ENCODE assay signal across 11 cellular contexts in the genomic region with DNA sequence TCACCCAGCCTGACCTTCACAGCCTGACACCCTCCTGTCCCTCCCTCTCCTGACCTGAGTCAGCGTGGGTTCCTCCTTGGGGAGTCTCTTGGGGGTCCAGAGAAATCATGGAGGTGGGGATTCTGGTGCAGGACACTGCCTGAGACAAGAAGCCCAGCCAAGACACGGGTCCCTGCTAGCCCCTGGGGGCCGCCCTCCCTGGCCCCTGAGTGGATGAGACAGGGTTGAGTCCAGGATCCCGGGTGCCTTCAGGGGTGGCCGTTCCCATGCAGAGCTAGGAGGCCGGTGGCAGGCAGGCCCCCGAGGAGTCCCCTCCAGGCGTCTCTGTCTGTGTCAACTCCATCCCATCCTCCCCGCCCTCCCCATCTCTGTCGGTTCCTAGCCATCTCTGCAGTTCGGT. TPM values are rescaled to one million over a fixed set of nuclear protein-coding genes. Genes with fewer than 3 reads are reported as not detected.
DNase-seq lines count a peak whose midpoint lies in the region; ATAC-seq, FAIRE-seq and TF ChIP-seq lines count a peak whose summit lies in the region.
"Had no signal": no experiment of that assay in that cellular context is flagged by ENCODE, and none has a peak within 500 bp of the region (broad histone marks: within the 10 kb centered on the region; RNA-seq: fewer than 3 reads in every experiment).

No MANE protein-coding gene starts in this region.

- no peaks in the 10 kb centered on the region for H3K9me3 Mint-ChIP-seq in activated T-helper 2 cell treated with anti-CD3 and anti-CD28 coated beads, Interferon-gamma antibody, Interleukin-2, Interleukin-4, amounts not matched to agents 10 μg/mL and 5 μg/mL and 100 μg/mL, durations not matched to agents 14 hours and 24 hours and 36 hours

- H3K9me3 ChIP-seq in heart left ventricle (no peaks in the 10 kb centered on the region), HepG2 (ENCODE audit: low read length) (no peaks in the 10 kb centered on the region), suprapubic skin (no peaks in the 10 kb centered on the region)
- H3K9me3 ChIP-seq: mucosa of descending colon had no signal

- H3K79me2 ChIP-seq in HepG2 (ENCODE audit: insufficient read depth, low read length) = peaks cover 29% of the 10 kb centered on the region

- intact Hi-C loops in heart left ventricle (cut with DNase I) = loop anchor here in 2 of 10 donors (2.0 to 10.0 kb wide), 3 partner anchors 14 to 250 kb away; no protein-coding TSS in a partner anchor
- intact Hi-C loops in Right ventricle myocardium superior (cut with DNase I) = no loop called here
- intact Hi-C loops in activated T-helper 2 cell treated with anti-CD3 and anti-CD28 coated beads, Interferon-gamma antibody, Interleukin-2, Interleukin-4, amounts not matched to agents 10 μg/mL and 5 μg/mL and 100 μg/mL, durations not matched to agents 14 hours and 24 hours and 36 hours (cut with micrococcal nuclease) = no loop called here
- intact Hi-C loops in HepG2 (cut with micrococcal nuclease; ENCODE audit: unreplicated experiment) = no loop called here

- TF ChIP-seq POLR2A in heart left ventricle (IDR thresholded peaks at IDR 0.05) = no peak
- no peak for TF ChIP-seq POLR2A in HepG2 (IDR thresholded peaks at IDR 0.05; ENCODE audit: insufficient read depth in 1 of 2, low read depth in 2 of 2, low read length in 2 of 2)
- TF ChIP-seq POLR2A in suprapubic skin (IDR thresholded peaks at IDR 0.05) = no peak

- WGBS in heart left ventricle, 4 donors = 70 to 76% (median 74%) methylated on average over 9 to 11 of the region's 11 CpGs
- WGBS in HepG2 (ENCODE audit: low lambda C conversion rate) = 88% methylated on average over 9 of the region's 11 CpGs
- 59% methylated on average over 11 of the region's 11 CpGs for WGBS in suprapubic skin

- peaks cover 22% of the 10 kb centered on the region for H3K4me1 Mint-ChIP-seq in activated T-helper 2 cell treated with anti-CD3 and anti-CD28 coated beads, Interferon-gamma antibody, Interleukin-2, Interleukin-4, amounts not matched to agents 10 μg/mL and 5 μg/mL and 100 μg/mL, durations not matched to agents 14 hours and 24 hours and 36 hours (ENCODE audit: low read depth)

- no peak for TF ChIP-seq RAD21 in HepG2 (CRISPR knock-in tag; IDR thresholded peaks at IDR 0.05)

- in situ Hi-C loops in HepG2 (cut with HindIII; ENCODE audit: extremely low pct_ligation_motif_present, low pct_unique_long_range_greater_than_20kb) = no loop called here

- no peak for ATAC-seq in heart left ventricle
- ATAC-seq in Right ventricle myocardium superior (ENCODE audit: poor library complexity) = no peak
- no peak for ATAC-seq in HepG2
- no peak for ATAC-seq in HG03460 (IDR thresholded peaks at IDR 0.05; ENCODE audit: unreplicated experiment)
- ATAC-seq in GM19351 (IDR thresholded peaks at IDR 0.05; ENCODE audit: unreplicated experiment) = no peak
- ATAC-seq: mucosa of descending colon had no signal

- H3K4me3 Mint-ChIP-seq in activated T-helper 2 cell treated with anti-CD3 and anti-CD28 coated beads, Interferon-gamma antibody, Interleukin-2, Interleukin-4, amounts not matched to agents 10 μg/mL and 5 μg/mL and 100 μg/mL, durations not matched to agents 14 hours and 24 hours and 36 hours (ENCODE audit: low read depth) = peak overlapping the region; percentile 87

- CTCF ChIA-PET in HepG2 (lab: Yijun Ruan, JAX; ENCODE audit: low intra/inter-chr PET ratio, low total read pairs) = no interaction called here

- peak overlapping the region; percentile 81 for H3K9ac ChIP-seq in HepG2 (ENCODE audit: insufficient read depth, low read depth, low read length)

- FAIRE-seq in HepG2 (lab: Jason Lieb, UNC) = no peak

- peaks cover 15% of the 10 kb centered on the region for H3K36me3 Mint-ChIP-seq in activated T-helper 2 cell treated with anti-CD3 and anti-CD28 coated beads, Interferon-gamma antibody, Interleukin-2, Interleukin-4, amounts not matched to agents 10 μg/mL and 5 μg/mL and 100 μg/mL, durations not matched to agents 14 hours and 24 hours and 36 hours (ENCODE audit: low read depth)

- H2AFZ ChIP-seq in HepG2 (ENCODE audit: low read length) = no peak overlapping the region

- no peaks in the 10 kb centered on the region for H3K27me3 Mint-ChIP-seq in activated T-helper 2 cell treated with anti-CD3 and anti-CD28 coated beads, Interferon-gamma antibody, Interleukin-2, Interleukin-4, amounts not matched to agents 10 μg/mL and 5 μg/mL and 100 μg/mL, durations not matched to agents 14 hours and 24 hours and 36 hours (ENCODE audit: low read depth)

- H3K4me1 ChIP-seq in heart left ventricle (peaks cover 0 to 61% (median 36%) of the 10 kb centered on the region in 12 donors), HepG2 (ENCODE audit: insufficient read depth, low read length) (peaks cover 43% of the 10 kb centered on the region), suprapubic skin (peaks cover 73% of the 10 kb centered on the region)

- BruUV-seq in HepG2 (replicated peaks; lab: Mats Ljungman, UMichigan) = no TSS peak

- peaks cover 13% of the 10 kb centered on the region; the same call in 1 of the 2 replicates for H4K20me1 ChIP-seq in HepG2 (ENCODE audit: insufficient read depth, low read length)

- peak overlapping the region; percentile 99 for H3K4me2 ChIP-seq in HepG2 (ENCODE audit: low read depth, low read length)

- peak in 1 of 5 donors; percentile 28 for DNase-seq in heart left ventricle
- DNase-seq in Right ventricle myocardium superior = no peak
- no peak for DNase-seq in activated T-helper 2 cell treated with anti-CD3 and anti-CD28 coated beads, Interferon-gamma antibody, Interleukin-2, Interleukin-4, amounts not matched to agents 10 μg/mL and 5 μg/mL and 100 μg/mL, durations not matched to agents 14 hours and 24 hours and 36 hours (ENCODE audit: low spot score)
- DNase-seq in HepG2 (ENCODE audit: low spot score) = no peak
- DNase-seq in suprapubic skin (ENCODE audit: low spot score in 2 of 2) = peak in 1 of 2 donors; percentile 65
- no peak for DNase-seq in NCI-H2196 treated with DMSO at 0.1 percent for 48 hours (lab: John Stamatoyannopoulos, UW; ENCODE audit: unreplicated experiment)
- DNase-seq: DMS 273 treated with DMSO at 0.1 percent for 48 hours; effector CD4-positive, alpha-beta T cell had no signal

- peak overlapping the region; percentile 91 for H3K27ac Mint-ChIP-seq in activated T-helper 2 cell treated with anti-CD3 and anti-CD28 coated beads, Interferon-gamma antibody, Interleukin-2, Interleukin-4, amounts not matched to agents 10 μg/mL and 5 μg/mL and 100 μg/mL, durations not matched to agents 14 hours and 24 hours and 36 hours

- H3K27me3 ChIP-seq in heart left ventricle (no peaks in the 10 kb centered on the region), HepG2 (ENCODE audit: control insufficient read depth in 1 of 2, insufficient read depth in 2 of 2, low read length in 2 of 2) (no peaks in the 10 kb centered on the region; a peak in 1 of 5 replicates), suprapubic skin (no peaks in the 10 kb centered on the region)

- no peak overlapping the region for H3K27ac ChIP-seq in heart left ventricle
- H3K27ac ChIP-seq in HepG2 (ENCODE audit: extremely low read length, insufficient read depth, low read length) = peak overlapping the region; percentile 71
- no peak overlapping the region for H3K27ac ChIP-seq in suprapubic skin

- POLR2A ChIA-PET in HepG2 (lab: Yijun Ruan, JAX) = no interaction called here

- peaks cover 1 to 26% (median 6%) of the 10 kb centered on the region in 9 donors for H3K36me3 ChIP-seq in heart left ventricle
- H3K36me3 ChIP-seq in HepG2 (replicated peaks in 1 of 2; ENCODE audit: control insufficient read depth in 1 of 2, insufficient read depth in 2 of 2, low read length in 2 of 2) = peaks cover under 1 to 21% of the 10 kb centered on the region in 2 experiments; a peak in 3 of 5 replicates
- peaks cover 20% of the 10 kb centered on the region for H3K36me3 ChIP-seq in suprapubic skin

- TF ChIP-seq EP300 in HepG2 (IDR thresholded peaks at IDR 0.05; ENCODE audit: low read depth in 2 of 2, low read length in 2 of 2) (no peak), HepG2 (CRISPR knock-in tag; IDR thresholded peaks at IDR 0.05; ENCODE audit: borderline replicate concordance) (no peak), suprapubic skin (IDR thresholded peaks at IDR 0.05) (no peak)

- no peak for TF ChIP-seq CTCF in heart left ventricle (IDR thresholded peaks at IDR 0.05)
- no peak for TF ChIP-seq CTCF in HepG2 (CRISPR knock-in tag; IDR thresholded peaks at IDR 0.05)
- no peak for TF ChIP-seq CTCF in suprapubic skin (IDR thresholded peaks at IDR 0.05)

- H3K4me3 ChIP-seq in heart left ventricle (peak overlapping the region in 8 of 12 donors; percentile 80 to 97 (median 92)), HepG2 (replicated peaks in 1 of 3; ENCODE audit: insufficient read depth in 1 of 3, low read depth in 2 of 3, low read length in 3 of 3) (peak overlapping the region; percentile 90 to 100 (median 95); a peak in 5 of 6 replicates), suprapubic skin (peak overlapping the region; percentile 86)
- H3K4me3 ChIP-seq: mucosa of descending colon had no signal

RNA-seq across cellular contexts. Expression of a gene that starts 1.6 kb away (rescaled TPM):
- total RNA-seq in heart left ventricle (10 to 100 TPM; 11.6 to 26.6 (median 23.5) TPM), Right ventricle myocardium superior (27.5 TPM), HepG2 (2016; rRNA removed; fragmentation: Illumina TruSeq; extraction: Trizol) (8.7 and 10.8 TPM in 2 replicates), suprapubic skin (10 to 100 TPM; 25.1 to 52.4 (median 29.3) TPM)
- polyA plus RNA-seq in heart left ventricle (10 to 100 TPM; 22.2 to 35.5 TPM), HepG2 (2011; rRNA removed) (9.0 and 14.8 TPM in 2 replicates)
- total RNA-seq in activated T-helper 2 cell treated with anti-CD3 and anti-CD28 coated beads, Interferon-gamma antibody, Interleukin-2, Interleukin-4, amounts not matched to agents 10 μg/mL and 5 μg/mL and 100 μg/mL, durations not matched to agents 14 hours and 24 hours and 36 hours = 43.0 and 44.6 TPM in 2 replicates
- 3.9 and 4.1 TPM in 2 replicates for total RNA-seq in HepG2 (2016; cell fraction: cytosol; rRNA removed; fragmentation: Illumina TruSeq; extraction: Trizol; ENCODE audit: low read depth)
- 7.6 and 11.7 TPM in 2 replicates for total RNA-seq in HepG2 (2016; cell fraction: insoluble cytoplasmic fraction; rRNA removed; fragmentation: Illumina TruSeq; extraction: Trizol)
- total RNA-seq in HepG2 (2016; cell fraction: membrane; rRNA removed; fragmentation: Illumina TruSeq; extraction: Trizol) = 11.5 and 13.1 TPM in 2 replicates
- total RNA-seq in HepG2 (2016; cell fraction: nucleus; rRNA removed; fragmentation: Illumina TruSeq; extraction: Trizol) = 8.3 and 8.5 TPM in 2 replicates
- polyA plus RNA-seq in HepG2 (2011; cell fraction: cytosol; rRNA removed) = 8.8 and 11.2 TPM in 2 replicates
- 42.0 and 50.6 TPM in 2 replicates for polyA plus RNA-seq in HepG2 (2011; cell fraction: nucleus; rRNA removed)
- polyA plus RNA-seq in HepG2 (2012) = 17.3 and 19.9 TPM in 2 replicates
- 3.9 and 4.4 TPM in 2 replicates for polyA plus RNA-seq in HepG2 (2016; cell fraction: cytosol; fragmentation: Illumina TruSeq; extraction: Trizol; ENCODE audit: low read depth)
- polyA plus RNA-seq in HepG2 (2016; cell fraction: insoluble cytoplasmic fraction; fragmentation: Illumina TruSeq; extraction: Trizol; ENCODE audit: low read depth) = 10.5 and 15.1 TPM in 2 replicates
- 8.5 and 10.6 TPM in 2 replicates for polyA plus RNA-seq in HepG2 (2016; cell fraction: membrane; fragmentation: Illumina TruSeq; extraction: Trizol; ENCODE audit: low read depth)
- polyA plus RNA-seq in HepG2 (2016; cell fraction: nucleus; fragmentation: Illumina TruSeq; extraction: Trizol; ENCODE audit: insufficient read depth, low read depth) = 25.7 and 31.5 TPM in 2 replicates
- polyA minus RNA-seq in HepG2 (2011; rRNA and poly(A)+ RNA removed; ENCODE audit: low replicate concordance) = 17.6 and 23.5 TPM in 2 replicates
- polyA minus RNA-seq in HepG2 (2011; cell fraction: cytosol; rRNA and poly(A)+ RNA removed) = 10.0 and 13.0 TPM in 2 replicates
- polyA minus RNA-seq in HepG2 (2011; cell fraction: nucleus; rRNA and poly(A)+ RNA removed) = 11.2 and 11.7 TPM in 2 replicates

RNA-seq across cellular contexts. Expression of a gene that starts 9.3 kb away (rescaled TPM):
- total RNA-seq in heart left ventricle (10 to 100 TPM in 2 of 9 donors, 1 to 10 TPM in 7; 3.6 to 41.2 (median 8.0) TPM), Right ventricle myocardium superior (10.9 TPM), HepG2 (2016; rRNA removed; fragmentation: Illumina TruSeq; extraction: Trizol) (0.83 and 1.0 TPM in 2 replicates), suprapubic skin (not detected)
- polyA plus RNA-seq in heart left ventricle (1 to 10 TPM in 1 of 2 donors, under 1 TPM in 1; 0.76 to 3.5 TPM), HepG2 (2011; rRNA removed) (0.14 and 0.20 TPM in 2 replicates)
- total RNA-seq in activated T-helper 2 cell treated with anti-CD3 and anti-CD28 coated beads, Interferon-gamma antibody, Interleukin-2, Interleukin-4, amounts not matched to agents 10 μg/mL and 5 μg/mL and 100 μg/mL, durations not matched to agents 14 hours and 24 hours and 36 hours = 6.3 TPM in 2 replicates
- total RNA-seq in HepG2 (2016; cell fraction: cytosol; rRNA removed; fragmentation: Illumina TruSeq; extraction: Trizol; ENCODE audit: low read depth) = 3.2 and 3.7 TPM in 2 replicates
- 0.56 and 1.1 TPM in 2 replicates for total RNA-seq in HepG2 (2016; cell fraction: insoluble cytoplasmic fraction; rRNA removed; fragmentation: Illumina TruSeq; extraction: Trizol)
- 1.6 and 2.1 TPM in 2 replicates for total RNA-seq in HepG2 (2016; cell fraction: membrane; rRNA removed; fragmentation: Illumina TruSeq; extraction: Trizol)
- 0.81 TPM in 1 of 2 replicates, not detected in the other for total RNA-seq in HepG2 (2016; cell fraction: nucleus; rRNA removed; fragmentation: Illumina TruSeq; extraction: Trizol)
- polyA plus RNA-seq in HepG2 (2011; cell fraction: cytosol; rRNA removed) = 0.25 and 0.55 TPM in 2 replicates
- polyA plus RNA-seq in HepG2 (2011; cell fraction: nucleus; rRNA removed) = 1.0 and 1.6 TPM in 2 replicates
- 0.25 and 0.69 TPM in 2 replicates for polyA plus RNA-seq in HepG2 (2012)
- polyA plus RNA-seq in HepG2 (2016; cell fraction: cytosol; fragmentation: Illumina TruSeq; extraction: Trizol; ENCODE audit: low read depth) = 7.2 and 8.1 TPM in 2 replicates
- polyA plus RNA-seq in HepG2 (2016; cell fraction: insoluble cytoplasmic fraction; fragmentation: Illumina TruSeq; extraction: Trizol; ENCODE audit: low read depth) = 0.49 and 1.4 TPM in 2 replicates
- polyA plus RNA-seq in HepG2 (2016; cell fraction: membrane; fragmentation: Illumina TruSeq; extraction: Trizol; ENCODE audit: low read depth) = 4.1 and 4.2 TPM in 2 replicates
- polyA plus RNA-seq in HepG2 (2016; cell fraction: nucleus; fragmentation: Illumina TruSeq; extraction: Trizol; ENCODE audit: insufficient read depth, low read depth) = 0.90 and 1.3 TPM in 2 replicates
- 0.30 and 1.5 TPM in 2 replicates for polyA minus RNA-seq in HepG2 (2011; rRNA and poly(A)+ RNA removed; ENCODE audit: low replicate concordance)
- not detected in 2 replicates for polyA minus RNA-seq in HepG2 (2011; cell fraction: cytosol; rRNA and poly(A)+ RNA removed)
- not detected in 2 replicates for polyA minus RNA-seq in HepG2 (2011; cell fraction: nucleus; rRNA and poly(A)+ RNA removed)

RNA-seq across cellular contexts. Expression of a gene that starts 14.8 kb away (rescaled TPM):
- 10 to 100 TPM in 4 of 9 donors, 1 to 10 TPM in 5; 6.8 to 16.7 (median 9.3) TPM for total RNA-seq in heart left ventricle
- polyA plus RNA-seq in heart left ventricle = 10 to 100 TPM; 10.4 to 28.9 TPM
- 9.4 TPM for total RNA-seq in Right ventricle myocardium superior
- 18.4 and 19.5 TPM in 2 replicates for total RNA-seq in activated T-helper 2 cell treated with anti-CD3 and anti-CD28 coated beads, Interferon-gamma antibody, Interleukin-2, Interleukin-4, amounts not matched to agents 10 μg/mL and 5 μg/mL and 100 μg/mL, durations not matched to agents 14 hours and 24 hours and 36 hours
- 9.5 and 10.2 TPM in 2 replicates for total RNA-seq in HepG2 (2016; rRNA removed; fragmentation: Illumina TruSeq; extraction: Trizol)
- 3.3 and 4.0 TPM in 2 replicates for total RNA-seq in HepG2 (2016; cell fraction: cytosol; rRNA removed; fragmentation: Illumina TruSeq; extraction: Trizol; ENCODE audit: low read depth)
- total RNA-seq in HepG2 (2016; cell fraction: insoluble cytoplasmic fraction; rRNA removed; fragmentation: Illumina TruSeq; extraction: Trizol) = 8.2 and 10.9 TPM in 2 replicates
- total RNA-seq in HepG2 (2016; cell fraction: membrane; rRNA removed; fragmentation: Illumina TruSeq; extraction: Trizol) = 6.9 and 7.4 TPM in 2 replicates
- total RNA-seq in HepG2 (2016; cell fraction: nucleus; rRNA removed; fragmentation: Illumina TruSeq; extraction: Trizol) = 3.7 and 5.2 TPM in 2 replicates
- 12.7 and 14.9 TPM in 2 replicates for polyA plus RNA-seq in HepG2 (2011; rRNA removed)
- polyA plus RNA-seq in HepG2 (2011; cell fraction: cytosol; rRNA removed) = 8.4 and 15.7 TPM in 2 replicates
- 12.8 and 13.8 TPM in 2 replicates for polyA plus RNA-seq in HepG2 (2011; cell fraction: nucleus; rRNA removed)
- polyA plus RNA-seq in HepG2 (2012) = 11.7 and 16.4 TPM in 2 replicates
- 3.7 and 4.1 TPM in 2 replicates for polyA plus RNA-seq in HepG2 (2016; cell fraction: cytosol; fragmentation: Illumina TruSeq; extraction: Trizol; ENCODE audit: low read depth)
- 11.2 and 15.9 TPM in 2 replicates for polyA plus RNA-seq in HepG2 (2016; cell fraction: insoluble cytoplasmic fraction; fragmentation: Illumina TruSeq; extraction: Trizol; ENCODE audit: low read depth)
- polyA plus RNA-seq in HepG2 (2016; cell fraction: membrane; fragmentation: Illumina TruSeq; extraction: Trizol; ENCODE audit: low read depth) = 6.9 and 8.4 TPM in 2 replicates
- 13.1 and 13.7 TPM in 2 replicates for polyA plus RNA-seq in HepG2 (2016; cell fraction: nucleus; fragmentation: Illumina TruSeq; extraction: Trizol; ENCODE audit: insufficient read depth, low read depth)
- polyA minus RNA-seq in HepG2 (2011; rRNA and poly(A)+ RNA removed; ENCODE audit: low replicate concordance) = 8.5 and 12.6 TPM in 2 replicates
- polyA minus RNA-seq in HepG2 (2011; cell fraction: cytosol; rRNA and poly(A)+ RNA removed) = 7.2 and 7.8 TPM in 2 replicates
- 1.7 and 4.4 TPM in 2 replicates for polyA minus RNA-seq in HepG2 (2011; cell fraction: nucleus; rRNA and poly(A)+ RNA removed)
- 10 to 100 TPM; 11.1 to 22.3 (median 19.6) TPM for total RNA-seq in suprapubic skin

RNA-seq across cellular contexts. Expression of a gene that starts 17.0 kb away (rescaled TPM):
- total RNA-seq in heart left ventricle (1 to 10 TPM in 4 of 9 donors, under 1 TPM in 5; 0.17 to 2.2 (median 1.00) TPM), Right ventricle myocardium superior (1.6 TPM), HepG2 (2016; rRNA removed; fragmentation: Illumina TruSeq; extraction: Trizol) (4.0 and 8.0 TPM in 2 replicates), suprapubic skin (10 to 100 TPM; 15.2 to 41.6 (median 30.9) TPM)
- polyA plus RNA-seq in heart left ventricle (1 to 10 TPM in 1 of 2 donors, under 1 TPM in 1; 0.27 to 2.6 TPM), HepG2 (2011; rRNA removed) (10.3 and 14.6 TPM in 2 replicates)
- not detected in 2 replicates for total RNA-seq in activated T-helper 2 cell treated with anti-CD3 and anti-CD28 coated beads, Interferon-gamma antibody, Interleukin-2, Interleukin-4, amounts not matched to agents 10 μg/mL and 5 μg/mL and 100 μg/mL, durations not matched to agents 14 hours and 24 hours and 36 hours
- 0.97 and 1.0 TPM in 2 replicates for total RNA-seq in HepG2 (2016; cell fraction: cytosol; rRNA removed; fragmentation: Illumina TruSeq; extraction: Trizol; ENCODE audit: low read depth)
- total RNA-seq in HepG2 (2016; cell fraction: insoluble cytoplasmic fraction; rRNA removed; fragmentation: Illumina TruSeq; extraction: Trizol) = 4.0 and 9.1 TPM in 2 replicates
- 2.2 and 3.4 TPM in 2 replicates for total RNA-seq in HepG2 (2016; cell fraction: membrane; rRNA removed; fragmentation: Illumina TruSeq; extraction: Trizol)
- 7.5 and 8.2 TPM in 2 replicates for total RNA-seq in HepG2 (2016; cell fraction: nucleus; rRNA removed; fragmentation: Illumina TruSeq; extraction: Trizol)
- polyA plus RNA-seq in HepG2 (2011; cell fraction: cytosol; rRNA removed) = 6.6 and 7.8 TPM in 2 replicates
- 7.6 and 8.4 TPM in 2 replicates for polyA plus RNA-seq in HepG2 (2011; cell fraction: nucleus; rRNA removed)
- polyA plus RNA-seq in HepG2 (2012) = 10.1 and 12.0 TPM in 2 replicates
- 0.41 and 0.42 TPM in 2 replicates for polyA plus RNA-seq in HepG2 (2016; cell fraction: cytosol; fragmentation: Illumina TruSeq; extraction: Trizol; ENCODE audit: low read depth)
- 2.8 and 3.6 TPM in 2 replicates for polyA plus RNA-seq in HepG2 (2016; cell fraction: insoluble cytoplasmic fraction; fragmentation: Illumina TruSeq; extraction: Trizol; ENCODE audit: low read depth)
- polyA plus RNA-seq in HepG2 (2016; cell fraction: membrane; fragmentation: Illumina TruSeq; extraction: Trizol; ENCODE audit: low read depth) = 0.65 and 1.00 TPM in 2 replicates
- polyA plus RNA-seq in HepG2 (2016; cell fraction: nucleus; fragmentation: Illumina TruSeq; extraction: Trizol; ENCODE audit: insufficient read depth, low read depth) = 8.0 and 10.3 TPM in 2 replicates
- polyA minus RNA-seq in HepG2 (2011; rRNA and poly(A)+ RNA removed; ENCODE audit: low replicate concordance) = 13.5 and 26.2 TPM in 2 replicates
- 10.5 and 13.4 TPM in 2 replicates for polyA minus RNA-seq in HepG2 (2011; cell fraction: cytosol; rRNA and poly(A)+ RNA removed)
- polyA minus RNA-seq in HepG2 (2011; cell fraction: nucleus; rRNA and poly(A)+ RNA removed) = 5.5 and 7.0 TPM in 2 replicates

RNA-seq across cellular contexts. Expression of a gene that starts 20.6 kb away (rescaled TPM):
- 1 to 10 TPM in 2 of 9 donors, under 1 TPM in 5, not detected in 2; 0.21 to 3.3 (median 0.32) TPM for total RNA-seq in heart left ventricle
- under 1 TPM in 1 of 2 donors, not detected in 1; 0.87 TPM for polyA plus RNA-seq in heart left ventricle
- total RNA-seq in Right ventricle myocardium superior = 0.16 TPM
- 0.50 and 0.53 TPM in 2 replicates for total RNA-seq in activated T-helper 2 cell treated with anti-CD3 and anti-CD28 coated beads, Interferon-gamma antibody, Interleukin-2, Interleukin-4, amounts not matched to agents 10 μg/mL and 5 μg/mL and 100 μg/mL, durations not matched to agents 14 hours and 24 hours and 36 hours
- total RNA-seq in HepG2 (2016; rRNA removed; fragmentation: Illumina TruSeq; extraction: Trizol) = 0.11 and 0.36 TPM in 2 replicates
- total RNA-seq in HepG2 (2016; cell fraction: cytosol; rRNA removed; fragmentation: Illumina TruSeq; extraction: Trizol; ENCODE audit: low read depth) = 0.35 and 0.71 TPM in 2 replicates
- total RNA-seq in HepG2 (2016; cell fraction: insoluble cytoplasmic fraction; rRNA removed; fragmentation: Illumina TruSeq; extraction: Trizol) = 0.15 and 0.26 TPM in 2 replicates
- total RNA-seq in HepG2 (2016; cell fraction: membrane; rRNA removed; fragmentation: Illumina TruSeq; extraction: Trizol) = 0.71 and 0.83 TPM in 2 replicates
- total RNA-seq in HepG2 (2016; cell fraction: nucleus; rRNA removed; fragmentation: Illumina TruSeq; extraction: Trizol) = not detected in 2 replicates
- 0.12 TPM in 1 of 2 replicates, not detected in the other for polyA plus RNA-seq in HepG2 (2011; rRNA removed)
- polyA plus RNA-seq in HepG2 (2011; cell fraction: cytosol; rRNA removed) = 0.09 and 0.27 TPM in 2 replicates
- 0.13 and 0.17 TPM in 2 replicates for polyA plus RNA-seq in HepG2 (2011; cell fraction: nucleus; rRNA removed)
- not detected in 2 replicates for polyA plus RNA-seq in HepG2 (2012)
- polyA plus RNA-seq in HepG2 (2016; cell fraction: cytosol; fragmentation: Illumina TruSeq; extraction: Trizol; ENCODE audit: low read depth) = 4.0 and 4.4 TPM in 2 replicates
- 1.2 and 1.6 TPM in 2 replicates for polyA plus RNA-seq in HepG2 (2016; cell fraction: insoluble cytoplasmic fraction; fragmentation: Illumina TruSeq; extraction: Trizol; ENCODE audit: low read depth)
- 3.9 and 4.4 TPM in 2 replicates for polyA plus RNA-seq in HepG2 (2016; cell fraction: membrane; fragmentation: Illumina TruSeq; extraction: Trizol; ENCODE audit: low read depth)
- 0.75 and 1.4 TPM in 2 replicates for polyA plus RNA-seq in HepG2 (2016; cell fraction: nucleus; fragmentation: Illumina TruSeq; extraction: Trizol; ENCODE audit: insufficient read depth, low read depth)
- 0.12 and 1.4 TPM in 2 replicates for polyA minus RNA-seq in HepG2 (2011; rRNA and poly(A)+ RNA removed; ENCODE audit: low replicate concordance)
- polyA minus RNA-seq in HepG2 (2011; cell fraction: cytosol; rRNA and poly(A)+ RNA removed) = 0.62 TPM in 1 of 2 replicates, not detected in the other
- 0.39 TPM in 1 of 2 replicates, not detected in the other for polyA minus RNA-seq in HepG2 (2011; cell fraction: nucleus; rRNA and poly(A)+ RNA removed)
- 1 to 10 TPM; 1.2 to 3.6 (median 2.6) TPM for total RNA-seq in suprapubic skin
